In genomic region chrX:48666649-48667048, GRCh38 we compare ENCODE assay signal across 27 cellular contexts.
"Had no signal": no experiment of that assay in that cellular context is flagged by ENCODE, and none has a peak within 500 bp of the region (broad histone marks: within the 10 kb centered on the region; RNA-seq: fewer than 3 reads in every experiment).

No MANE protein-coding gene starts in this region.

- H3K4me2 ChIP-seq: neural progenitor cell, smooth muscle cell had no signal

- H3K36me3 Mint-ChIP-seq: naive thymus-derived CD4-positive, alpha-beta T cell; natural killer cell; neural progenitor cell; stimulated activated effector memory CD8-positive, alpha-beta T cell treated with anti-CD3 and anti-CD28 coated beads, Interleukin-12 subunit alpha, Interleukin-12 subunit beta, amount 100 ng/mL, for 72 hours; stimulated activated naive B cell treated with anti-CD40 and anti-IgM and Interleukin-4, amounts not matched to agents 10 μg/mL and 1 μg/mL and 100 μg/mL, for 72 hours had no signal

- DNase-seq: naive thymus-derived CD4-positive, alpha-beta T cell; natural killer cell; nucleus accumbens; pancreas; psoas muscle; right cardiac atrium; stimulated activated CD4-positive, alpha-beta T cell treated with anti-CD3 and anti-CD28 coated beads, Interleukin-15, amount 100 ng/mL, for 24 hours; stimulated activated CD4-positive, alpha-beta T cell treated with anti-CD3 and anti-CD28 coated beads, Interleukin-2, amount 100 ng/mL, for 24 hours; stimulated activated CD4-positive, alpha-beta T cell treated with anti-CD3 and anti-CD28 coated beads, Interleukin-2, amount 100 ng/mL, for 48 hours; stimulated activated CD4-positive, alpha-beta T cell treated with anti-CD3 and anti-CD28 coated beads, Interleukin-4, amount 100 ng/mL, for 24 hours; stimulated activated naive B cell treated with anti-CD40 and anti-IgM and Interleukin-4, amounts not matched to agents 10 μg/mL and 1 μg/mL and 100 μg/mL, for 72 hours; stimulated activated naive CD4-positive, alpha-beta T cell treated with Interleukin-2 at 50 U/mL for 16 hours; stomach; thyroid gland; trophoblast cell; upper lobe of right lung; uterus had no signal

- H3K4me1 ChIP-seq: neural progenitor cell, pancreas, psoas muscle, stomach, thyroid gland, tibial nerve, upper lobe of right lung, uterus had no signal

- ATAC-seq: natural killer cell; pancreas; psoas muscle; right cardiac atrium; sciatic nerve; stimulated activated effector memory CD8-positive, alpha-beta T cell treated with anti-CD3 and anti-CD28 coated beads, Interleukin-12 subunit alpha, Interleukin-12 subunit beta, amount 100 ng/mL, for 72 hours; stimulated activated naive B cell treated with anti-CD40 and anti-IgM and Interleukin-4, amounts not matched to agents 10 μg/mL and 1 μg/mL and 100 μg/mL, for 72 hours; upper lobe of right lung had no signal

- H3K27ac ChIP-seq: neural progenitor cell, pancreas, psoas muscle, skin epidermis, stomach, thoracic aorta, thyroid gland, tibial nerve, upper lobe of right lung, uterus had no signal

- H3K27ac Mint-ChIP-seq: naive thymus-derived CD4-positive, alpha-beta T cell; natural killer cell; nephron; neural progenitor cell; progenitor cell of endocrine pancreas; stimulated activated effector memory CD8-positive, alpha-beta T cell treated with anti-CD3 and anti-CD28 coated beads, Interleukin-12 subunit alpha, Interleukin-12 subunit beta, amount 100 ng/mL, for 72 hours; stimulated activated naive B cell treated with anti-CD40 and anti-IgM and Interleukin-4, amounts not matched to agents 10 μg/mL and 1 μg/mL and 100 μg/mL, for 72 hours; stimulated activated naive CD8-positive, alpha-beta T cell treated with anti-CD3 and anti-CD28 coated beads, Interleukin-15, Interleukin-2, amounts not matched to agents 100 ng/mL and 50 ng/mL, for 24 hours had no signal

- H3K27me3 Mint-ChIP-seq: naive thymus-derived CD4-positive, alpha-beta T cell; progenitor cell of endocrine pancreas; stimulated activated naive B cell treated with anti-CD40 and anti-IgM and Interleukin-4, amounts not matched to agents 10 μg/mL and 1 μg/mL and 100 μg/mL, for 72 hours; stimulated activated naive CD8-positive, alpha-beta T cell treated with anti-CD3 and anti-CD28 coated beads, Interleukin-15, Interleukin-2, amounts not matched to agents 100 ng/mL and 50 ng/mL, for 24 hours had no signal

- FAIRE-seq: pancreas had no signal

- H3K27me3 ChIP-seq: neural progenitor cell, pancreas, stomach, thyroid gland, tibial nerve, upper lobe of right lung, uterus had no signal

- H3K9me3 ChIP-seq: pancreas, psoas muscle, thoracic aorta, thyroid gland, tibial nerve, upper lobe of right lung, uterus had no signal

- H3K36me3 ChIP-seq: neural progenitor cell, pancreas, stomach, thoracic aorta, thyroid gland, tibial nerve, upper lobe of right lung, uterus had no signal

- H3K4me3 ChIP-seq: neural progenitor cell, pancreas, psoas muscle, skin epidermis, smooth muscle cell, stomach, thoracic aorta, thyroid gland, tibial nerve, upper lobe of right lung, uterus had no signal

- H3K4me3 Mint-ChIP-seq: naive thymus-derived CD4-positive, alpha-beta T cell; natural killer cell; nephron; neural progenitor cell; stimulated activated effector memory CD8-positive, alpha-beta T cell treated with anti-CD3 and anti-CD28 coated beads, Interleukin-12 subunit alpha, Interleukin-12 subunit beta, amount 100 ng/mL, for 72 hours; stimulated activated naive B cell treated with anti-CD40 and anti-IgM and Interleukin-4, amounts not matched to agents 10 μg/mL and 1 μg/mL and 100 μg/mL, for 72 hours; stimulated activated naive CD8-positive, alpha-beta T cell treated with anti-CD3 and anti-CD28 coated beads, Interleukin-15, Interleukin-2, amounts not matched to agents 100 ng/mL and 50 ng/mL, for 24 hours had no signal

- H3K4me1 Mint-ChIP-seq: natural killer cell; nephron; neural progenitor cell; stimulated activated effector memory CD8-positive, alpha-beta T cell treated with anti-CD3 and anti-CD28 coated beads, Interleukin-12 subunit alpha, Interleukin-12 subunit beta, amount 100 ng/mL, for 72 hours; stimulated activated naive B cell treated with anti-CD40 and anti-IgM and Interleukin-4, amounts not matched to agents 10 μg/mL and 1 μg/mL and 100 μg/mL, for 72 hours had no signal

- H3K9ac ChIP-seq: neural progenitor cell had no signal

- H3K9me3 Mint-ChIP-seq: naive thymus-derived CD4-positive, alpha-beta T cell; natural killer cell; nephron; neural progenitor cell; stimulated activated effector memory CD8-positive, alpha-beta T cell treated with anti-CD3 and anti-CD28 coated beads, Interleukin-12 subunit alpha, Interleukin-12 subunit beta, amount 100 ng/mL, for 72 hours; stimulated activated naive CD8-positive, alpha-beta T cell treated with anti-CD3 and anti-CD28 coated beads, Interleukin-15, Interleukin-2, amounts not matched to agents 100 ng/mL and 50 ng/mL, for 24 hours had no signal

- H2AFZ ChIP-seq: neural progenitor cell had no signal
